In the genomic region with DNA sequence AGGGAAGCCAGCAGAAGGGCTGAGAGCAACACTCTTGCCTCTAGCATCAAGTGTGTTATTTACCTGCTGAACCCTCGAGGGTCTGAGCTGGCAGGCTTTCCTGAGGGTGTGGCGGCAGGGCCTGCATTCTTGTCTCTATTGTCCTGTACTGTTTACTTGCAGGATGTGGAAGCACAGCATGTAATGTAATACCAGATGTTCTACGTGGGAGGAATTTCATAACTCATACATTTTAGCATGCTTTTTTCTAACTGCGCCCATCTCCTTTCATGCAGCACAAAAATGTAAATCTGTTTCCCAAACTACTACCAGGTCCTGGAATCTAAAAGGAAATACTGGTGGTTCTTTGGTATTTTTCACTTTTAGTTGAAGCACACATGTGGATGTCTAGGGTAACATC, we compare ENCODE assay signal across 1 cellular context.
TF ChIP-seq lines count a peak whose summit lies in the region.

No MANE protein-coding gene starts in this region.

TF ChIP-seq in HepG2, 621 proteins besides CTCF, POLR2A, EP300 and RAD21 (continued from another document):
- TF ChIP-seq, protein P1, sequence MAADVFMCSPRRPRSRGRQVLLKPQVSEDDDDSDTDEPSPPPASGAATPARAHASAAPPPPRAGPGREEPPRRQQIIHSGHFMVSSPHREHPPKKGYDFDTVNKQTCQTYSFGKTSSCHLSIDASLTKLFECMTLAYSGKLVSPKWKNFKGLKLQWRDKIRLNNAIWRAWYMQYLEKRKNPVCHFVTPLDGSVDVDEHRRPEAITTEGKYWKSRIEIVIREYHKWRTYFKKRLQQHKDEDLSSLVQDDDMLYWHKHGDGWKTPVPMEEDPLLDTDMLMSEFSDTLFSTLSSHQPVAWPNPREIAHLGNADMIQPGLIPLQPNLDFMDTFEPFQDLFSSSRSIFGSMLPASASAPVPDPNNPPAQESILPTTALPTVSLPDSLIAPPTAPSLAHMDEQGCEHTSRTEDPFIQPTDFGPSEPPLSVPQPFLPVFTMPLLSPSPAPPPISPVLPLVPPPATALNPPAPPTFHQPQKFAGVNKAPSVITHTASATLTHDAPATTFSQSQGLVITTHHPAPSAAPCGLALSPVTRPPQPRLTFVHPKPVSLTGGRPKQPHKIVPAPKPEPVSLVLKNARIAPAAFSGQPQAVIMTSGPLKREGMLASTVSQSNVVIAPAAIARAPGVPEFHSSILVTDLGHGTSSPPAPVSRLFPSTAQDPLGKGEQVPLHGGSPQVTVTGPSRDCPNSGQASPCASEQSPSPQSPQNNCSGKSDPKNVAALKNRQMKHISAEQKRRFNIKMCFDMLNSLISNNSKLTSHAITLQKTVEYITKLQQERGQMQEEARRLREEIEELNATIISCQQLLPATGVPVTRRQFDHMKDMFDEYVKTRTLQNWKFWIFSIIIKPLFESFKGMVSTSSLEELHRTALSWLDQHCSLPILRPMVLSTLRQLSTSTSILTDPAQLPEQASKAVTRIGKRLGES (CRISPR knock-in tag; IDR thresholded peaks at IDR 0.05; ENCODE audit: borderline replicate concordance): no peak
- no peak for TF ChIP-seq ZNF724P (CRISPR knock-in tag; IDR thresholded peaks at IDR 0.05; ENCODE audit: borderline replicate concordance)
- TF ChIP-seq, protein P2, sequence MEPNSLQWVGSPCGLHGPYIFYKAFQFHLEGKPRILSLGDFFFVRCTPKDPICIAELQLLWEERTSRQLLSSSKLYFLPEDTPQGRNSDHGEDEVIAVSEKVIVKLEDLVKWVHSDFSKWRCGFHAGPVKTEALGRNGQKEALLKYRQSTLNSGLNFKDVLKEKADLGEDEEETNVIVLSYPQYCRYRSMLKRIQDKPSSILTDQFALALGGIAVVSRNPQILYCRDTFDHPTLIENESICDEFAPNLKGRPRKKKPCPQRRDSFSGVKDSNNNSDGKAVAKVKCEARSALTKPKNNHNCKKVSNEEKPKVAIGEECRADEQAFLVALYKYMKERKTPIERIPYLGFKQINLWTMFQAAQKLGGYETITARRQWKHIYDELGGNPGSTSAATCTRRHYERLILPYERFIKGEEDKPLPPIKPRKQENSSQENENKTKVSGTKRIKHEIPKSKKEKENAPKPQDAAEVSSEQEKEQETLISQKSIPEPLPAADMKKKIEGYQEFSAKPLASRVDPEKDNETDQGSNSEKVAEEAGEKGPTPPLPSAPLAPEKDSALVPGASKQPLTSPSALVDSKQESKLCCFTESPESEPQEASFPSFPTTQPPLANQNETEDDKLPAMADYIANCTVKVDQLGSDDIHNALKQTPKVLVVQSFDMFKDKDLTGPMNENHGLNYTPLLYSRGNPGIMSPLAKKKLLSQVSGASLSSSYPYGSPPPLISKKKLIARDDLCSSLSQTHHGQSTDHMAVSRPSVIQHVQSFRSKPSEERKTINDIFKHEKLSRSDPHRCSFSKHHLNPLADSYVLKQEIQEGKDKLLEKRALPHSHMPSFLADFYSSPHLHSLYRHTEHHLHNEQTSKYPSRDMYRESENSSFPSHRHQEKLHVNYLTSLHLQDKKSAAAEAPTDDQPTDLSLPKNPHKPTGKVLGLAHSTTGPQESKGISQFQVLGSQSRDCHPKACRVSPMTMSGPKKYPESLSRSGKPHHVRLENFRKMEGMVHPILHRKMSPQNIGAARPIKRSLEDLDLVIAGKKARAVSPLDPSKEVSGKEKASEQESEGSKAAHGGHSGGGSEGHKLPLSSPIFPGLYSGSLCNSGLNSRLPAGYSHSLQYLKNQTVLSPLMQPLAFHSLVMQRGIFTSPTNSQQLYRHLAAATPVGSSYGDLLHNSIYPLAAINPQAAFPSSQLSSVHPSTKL (CRISPR knock-in tag; IDR thresholded peaks at IDR 0.05): peak; percentile 52
TF ChIP-seq in HepG2: peak in this region for 7.
